Comparison of ENCODE assay signal across 19 cellular contexts in the genomic region with DNA sequence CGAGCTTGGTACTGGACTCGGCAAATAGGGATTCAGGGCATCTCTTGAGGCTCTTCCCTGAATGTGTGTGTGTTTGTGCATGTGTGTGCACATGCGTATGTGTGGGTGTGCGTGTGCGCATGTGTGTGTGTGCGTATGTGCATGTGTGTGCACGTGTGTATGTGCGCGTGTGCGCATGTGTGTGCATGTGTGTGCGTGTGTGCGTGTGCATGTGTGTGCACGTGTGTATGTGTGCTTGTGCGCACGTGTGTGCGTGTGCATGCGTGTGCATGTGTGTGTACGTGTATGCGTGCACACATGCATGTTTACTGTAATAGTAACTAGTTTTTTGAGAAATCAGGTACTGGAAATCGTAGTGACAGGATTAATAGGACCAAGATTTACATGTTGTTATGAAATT.
"Had no signal": no experiment of that assay in that cellular context is flagged by ENCODE, and none has a peak within 500 bp of the region (broad histone marks: within the 10 kb centered on the region; RNA-seq: fewer than 3 reads in every experiment).

No MANE protein-coding gene starts in this region.

- H3K9me3 Mint-ChIP-seq: neural crest cell had no signal

- DNase-seq: effector CD4-positive, alpha-beta T cell; endodermal cell; foreskin melanocyte; head of caudate nucleus; kidney; left cardiac atrium; left ventricle myocardium inferior; lower lobe of right lung; mucosa of descending colon; naive thymus-derived CD8-positive, alpha-beta T cell; occipital lobe; pancreas; right cardiac atrium; stimulated activated CD4-positive, alpha-beta T cell treated with anti-CD3 and anti-CD28 coated beads, Interleukin-2, amount 100 ng/mL, for 48 hours; stimulated activated naive CD4-positive, alpha-beta T cell treated with Interleukin-2 at 50 U/mL for 16 hours; thyroid gland; upper lobe of right lung had no signal

- ATAC-seq: lower lobe of right lung; mucosa of descending colon; naive thymus-derived CD8-positive, alpha-beta T cell; pancreas; upper lobe of right lung had no signal

- H3K4me3 Mint-ChIP-seq: endodermal cell; naive thymus-derived CD8-positive, alpha-beta T cell; neural crest cell had no signal

- H3K27ac Mint-ChIP-seq: endodermal cell; naive thymus-derived CD8-positive, alpha-beta T cell; progenitor cell of endocrine pancreas had no signal

- H3K36me3 Mint-ChIP-seq: naive thymus-derived CD8-positive, alpha-beta T cell had no signal

- FAIRE-seq: kidney, pancreas had no signal

- H3K4me1 Mint-ChIP-seq: endodermal cell; naive thymus-derived CD8-positive, alpha-beta T cell; neural crest cell had no signal
